Comparison of ENCODE assay signal across 8 cellular contexts in the genomic region with DNA sequence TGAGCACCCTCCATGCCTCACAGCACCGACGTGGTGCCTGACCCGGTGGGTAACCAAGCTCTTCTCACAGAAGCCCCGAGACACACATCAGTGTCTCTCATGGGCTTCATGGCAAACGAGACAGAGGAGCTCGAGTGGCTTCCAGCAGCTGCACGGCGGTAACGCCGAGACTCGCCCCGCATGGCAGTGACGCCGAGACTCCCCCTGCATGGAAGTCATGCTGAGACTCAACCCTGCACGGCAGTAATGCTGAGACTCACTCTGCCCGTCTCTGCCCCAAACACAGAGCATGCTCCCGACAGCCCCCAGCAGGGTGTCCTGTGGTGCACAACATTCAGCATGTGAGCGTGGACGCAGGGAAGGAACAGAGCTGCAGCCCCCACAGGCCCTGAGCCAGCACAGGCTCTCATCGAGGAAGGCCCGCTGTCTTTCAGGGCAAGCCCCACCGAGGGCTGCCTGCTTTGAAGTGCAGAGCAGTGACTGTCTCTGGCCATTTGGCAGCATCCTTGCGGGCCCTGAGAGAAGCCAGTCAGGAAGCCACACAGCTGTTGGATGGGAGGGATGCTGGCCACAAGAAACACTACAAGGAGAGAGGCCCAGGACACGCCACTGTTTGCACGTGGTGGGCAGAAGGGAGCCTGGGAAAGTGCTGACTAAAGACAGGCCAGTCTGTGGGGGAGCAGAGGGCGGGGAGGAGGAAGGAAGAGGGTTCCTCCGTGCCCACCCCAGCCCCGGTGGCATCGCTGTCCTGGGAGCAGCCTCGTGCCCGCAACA. TPM values are rescaled to one million over a fixed set of nuclear protein-coding genes. Genes with fewer than 3 reads are reported as not detected.
DNase-seq lines count a peak whose midpoint lies in the region; ATAC-seq and TF ChIP-seq lines count a peak whose summit lies in the region.

No MANE protein-coding gene starts in this region.

- TF ChIP-seq CTCF in DND-41 (IDR thresholded peaks at IDR 0.05; ENCODE audit: borderline replicate concordance, extremely low read depth, low read length, poor library complexity, severe bottlenecking): peak; percentile 10
- no peak for TF ChIP-seq CTCF in RWPE1 (conservative IDR thresholded peaks at IDR 0.05; ENCODE audit: low read depth)
- no peak for TF ChIP-seq CTCF in foreskin fibroblast (IDR thresholded peaks at IDR 0.05; ENCODE audit: low read depth, low read length)

- no peaks in the 10 kb centered on the region for H3K9me3 ChIP-seq in DND-41 (ENCODE audit: insufficient read depth, low read length, severe bottlenecking)

- H3K27ac ChIP-seq in DND-41 (ENCODE audit: low read length) (peak overlapping the region; percentile 62), RWPE1 (peak overlapping the region; percentile 65)

- no peaks in the 10 kb centered on the region for H3K27me3 ChIP-seq in DND-41 (ENCODE audit: insufficient read depth, low read length, poor library complexity)

- intact Hi-C loops in sciatic nerve (cut with DNase I): no loop called here

- DNase-seq in DND-41 (peak; percentile 81), RWPE1 (ENCODE audit: low spot score) (no peak), foreskin fibroblast (peak; percentile 69 to 84), sciatic nerve (ENCODE audit: low spot score) (peak; percentile 72), RKO (ENCODE audit: low spot score) (no peak), NCI-H524 treated with DMSO at 0.1 percent for 48 hours (lab: John Stamatoyannopoulos, UW) (no peak), DMS153 treated with DMSO at 0.1 percent for 48 hours (lab: John Stamatoyannopoulos, UW; ENCODE audit: unreplicated experiment) (no peak), SW 1271 (lab: John Stamatoyannopoulos, UW) (no peak)

- CTCF ChIA-PET in RWPE1 (lab: Yijun Ruan, JAX): interaction anchor here (0.5 kb wide), 1 partner anchor 298 kb away, joined by 3 read pairs; no protein-coding TSS in a partner anchor

- peak overlapping the region in 1 of 2 experiments; percentile 29; a peak in 1 of 4 replicates for H3K4me3 ChIP-seq in DND-41 (ENCODE audit: low read depth in 1 of 2, low read length in 2 of 2)
- no peak overlapping the region for H3K4me3 ChIP-seq in foreskin fibroblast (ENCODE audit: low read depth in 1 of 2, low read length in 2 of 2)

- peak overlapping the region; percentile 14 for H3K9ac ChIP-seq in DND-41 (ENCODE audit: low read depth, low read length)

- H3K4me2 ChIP-seq in DND-41 (ENCODE audit: insufficient read depth, low read length): peak overlapping the region; percentile 51

- H3K79me2 ChIP-seq in DND-41 (ENCODE audit: insufficient read depth, low read length): no peaks in the 10 kb centered on the region

- no peaks in the 10 kb centered on the region for H3K36me3 ChIP-seq in DND-41 (ENCODE audit: insufficient read depth, low read length)

- ATAC-seq in DND-41 (ENCODE audit: insufficient read depth, low read depth): peak; percentile 84
- peak; percentile 81 for ATAC-seq in sciatic nerve

- H4K20me1 ChIP-seq in DND-41 (ENCODE audit: insufficient read depth, low read length): no peaks in the 10 kb centered on the region

- no peak overlapping the region for H2AFZ ChIP-seq in DND-41 (ENCODE audit: low read depth, low read length)

- POLR2A ChIA-PET in RWPE1 (lab: Yijun Ruan, JAX; ENCODE audit: low non-redundant PET): no interaction called here

- H3K4me1 ChIP-seq in DND-41 (ENCODE audit: insufficient read depth, low read length): peaks cover 34% of the 10 kb centered on the region

RNA-seq across cellular contexts. Expression of a gene that starts 9.5 kb away (rescaled TPM):
- 302 TPM for total RNA-seq in sciatic nerve

Comparison
In these comparisons a context has a peak if more than half of its experiments do, and no peak if none do; other contexts are left out.
1. DNase-seq: peak in DND-41 (single experiment), foreskin fibroblast (2 of 2) and sciatic nerve (single experiment); none in RWPE1 (single experiment), RKO (single experiment), NCI-H524 treated with DMSO at 0.1 percent for 48 hours (single experiment), DMS153 treated with DMSO at 0.1 percent for 48 hours (single experiment) and SW 1271 (0 of 2).